1 cellular context compared by ENCODE assay signal in the genomic region with DNA sequence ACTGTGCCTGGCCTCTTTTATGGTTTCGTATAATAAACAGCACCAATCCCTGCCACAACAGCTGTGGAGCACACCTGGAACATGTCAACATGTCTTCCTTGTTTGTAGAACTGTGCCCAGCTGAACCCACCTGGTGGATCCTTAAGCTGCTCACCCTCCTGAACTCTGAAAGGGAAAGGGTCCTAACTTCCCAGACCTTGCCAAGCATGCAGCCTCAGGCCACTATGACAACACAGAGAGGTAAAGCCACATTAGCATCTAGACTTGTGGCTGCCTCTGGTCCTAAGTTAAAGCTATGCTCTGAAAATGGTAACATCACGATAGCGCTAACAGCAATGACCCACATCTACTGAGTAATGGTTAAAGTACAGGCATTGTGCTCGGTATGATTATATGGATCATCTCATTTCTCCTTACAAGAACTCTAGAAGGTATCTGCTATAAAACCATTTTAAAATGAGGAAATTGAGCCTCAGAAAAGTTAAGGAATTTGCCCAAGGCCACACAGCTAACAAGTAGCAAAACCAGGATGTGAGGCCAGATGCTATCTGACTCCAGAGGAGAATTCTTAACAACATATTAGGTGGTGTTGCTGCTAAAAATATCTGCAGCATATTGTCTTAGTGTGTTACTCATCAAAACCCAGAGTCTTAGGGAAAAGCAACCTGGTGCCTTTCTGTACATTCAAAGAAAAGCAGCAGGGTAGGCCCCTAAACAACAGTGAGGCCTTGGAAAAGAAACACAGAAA.
TF ChIP-seq lines count a peak whose summit lies in the region.

No MANE protein-coding gene starts in this region.

TF ChIP-seq in K562, 482 proteins besides CTCF, POLR2A, EP300 and RAD21 (continued from another document):
- TF ChIP-seq, protein P1, sequence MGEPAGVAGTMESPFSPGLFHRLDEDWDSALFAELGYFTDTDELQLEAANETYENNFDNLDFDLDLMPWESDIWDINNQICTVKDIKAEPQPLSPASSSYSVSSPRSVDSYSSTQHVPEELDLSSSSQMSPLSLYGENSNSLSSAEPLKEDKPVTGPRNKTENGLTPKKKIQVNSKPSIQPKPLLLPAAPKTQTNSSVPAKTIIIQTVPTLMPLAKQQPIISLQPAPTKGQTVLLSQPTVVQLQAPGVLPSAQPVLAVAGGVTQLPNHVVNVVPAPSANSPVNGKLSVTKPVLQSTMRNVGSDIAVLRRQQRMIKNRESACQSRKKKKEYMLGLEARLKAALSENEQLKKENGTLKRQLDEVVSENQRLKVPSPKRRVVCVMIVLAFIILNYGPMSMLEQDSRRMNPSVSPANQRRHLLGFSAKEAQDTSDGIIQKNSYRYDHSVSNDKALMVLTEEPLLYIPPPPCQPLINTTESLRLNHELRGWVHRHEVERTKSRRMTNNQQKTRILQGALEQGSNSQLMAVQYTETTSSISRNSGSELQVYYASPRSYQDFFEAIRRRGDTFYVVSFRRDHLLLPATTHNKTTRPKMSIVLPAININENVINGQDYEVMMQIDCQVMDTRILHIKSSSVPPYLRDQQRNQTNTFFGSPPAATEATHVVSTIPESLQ (CRISPR knock-in tag; IDR thresholded peaks at IDR 0.05), result no peak
- no peak for TF ChIP-seq ZNF347 (CRISPR knock-in tag; IDR thresholded peaks at IDR 0.05; ENCODE audit: low read depth)
